Comparison of ENCODE assay signal across 23 cellular contexts in the genomic region with DNA sequence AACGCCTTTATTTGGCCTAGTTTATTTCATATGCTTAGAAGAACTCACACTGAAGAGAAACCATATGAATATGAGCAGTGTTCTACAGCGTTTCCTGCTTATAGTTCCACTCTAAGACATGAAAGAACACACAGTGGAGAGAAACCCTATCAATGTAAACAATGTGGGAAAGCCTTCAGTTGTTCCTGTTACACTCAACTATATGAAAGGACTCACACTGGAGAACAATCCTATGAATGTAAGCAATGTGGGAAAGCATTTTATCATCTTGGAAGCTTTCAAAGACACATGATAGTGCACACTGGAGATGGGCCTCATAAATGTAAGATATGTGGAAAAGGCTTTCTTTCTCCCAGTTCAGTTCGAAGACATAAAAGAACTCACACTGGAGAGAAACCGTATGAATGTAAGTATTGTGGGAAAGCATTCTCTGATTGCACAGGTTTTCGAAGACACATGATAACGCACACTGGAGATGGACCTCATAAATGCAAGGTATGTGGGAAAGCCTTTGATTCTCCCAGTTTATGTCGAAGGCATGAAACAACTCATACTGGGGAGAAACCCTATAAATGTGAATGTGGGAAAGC. TPM values are rescaled to one million over a fixed set of nuclear protein-coding genes. Genes with fewer than 3 reads are reported as not detected.
DNase-seq lines count a peak whose midpoint lies in the region; ATAC-seq and TF ChIP-seq lines count a peak whose summit lies in the region.
"Had no signal": no experiment of that assay in that cellular context is flagged by ENCODE, and none has a peak within 500 bp of the region (broad histone marks: within the 10 kb centered on the region; RNA-seq: fewer than 3 reads in every experiment).

No MANE protein-coding gene starts in this region.

- POLR2A ChIA-PET in CD8-positive, alpha-beta memory T cell (lab: Charles Lee): no interaction called here

- H3K36me3 ChIP-seq in CD8-positive, alpha-beta memory T cell (ENCODE audit: insufficient read depth, low read length): peaks cover 41% of the 10 kb centered on the region
- H3K36me3 ChIP-seq in adipocyte (ENCODE audit: control insufficient read depth, insufficient read depth, low read length, severe bottlenecking) (peaks cover 79% of the 10 kb centered on the region), thoracic aorta (peaks cover 70% of the 10 kb centered on the region)

- no peaks in the 10 kb centered on the region for H3K27me3 ChIP-seq in CD8-positive, alpha-beta memory T cell (ENCODE audit: insufficient read depth, low read length, poor library complexity, severe bottlenecking)
- no peaks in the 10 kb centered on the region for H3K27me3 ChIP-seq in adipocyte (replicated peaks; ENCODE audit: control insufficient read depth, insufficient read depth, low read length)
- H3K27me3 ChIP-seq in thoracic aorta (replicated peaks; ENCODE audit: insufficient read depth): no peaks in the 10 kb centered on the region

- CTCF ChIA-PET in CD8-positive, alpha-beta memory T cell (lab: Charles Lee): no interaction called here

- H3K27ac Mint-ChIP-seq in CD8-positive, alpha-beta memory T cell: no peak overlapping the region
- H3K27ac Mint-ChIP-seq: B cell; CD4-positive, alpha-beta memory T cell; GM23338 had no signal

- ATAC-seq in thoracic aorta (ENCODE audit: insufficient number of reproducible peaks, low FRiP score, low read depth): no peak
- no peak for ATAC-seq in left lobe of liver
- ATAC-seq in GM21723 (IDR thresholded peaks at IDR 0.05; ENCODE audit: unreplicated experiment): no peak
- ATAC-seq: A549, GM23338 had no signal

- H3K9ac ChIP-seq in adipocyte (ENCODE audit: low read length): no peak overlapping the region

- no peak for TF ChIP-seq CTCF in thoracic aorta (IDR thresholded peaks at IDR 0.05)

- no peaks in the 10 kb centered on the region for H3K4me1 ChIP-seq in CD8-positive, alpha-beta memory T cell (ENCODE audit: insufficient read depth, low read length)
- no peaks in the 10 kb centered on the region for H3K4me1 ChIP-seq in adipocyte (ENCODE audit: control insufficient read depth, insufficient read depth, low read length)
- H3K4me1 ChIP-seq in thoracic aorta (ENCODE audit: control insufficient read depth in 1 of 2, low read depth in 2 of 2): no peaks in the 10 kb centered on the region
- H3K4me1 ChIP-seq: A549 had no signal

- no peak overlapping the region for H3K4me3 Mint-ChIP-seq in CD8-positive, alpha-beta memory T cell
- H3K4me3 Mint-ChIP-seq: B cell; CD4-positive, alpha-beta memory T cell; GM23338 had no signal

- no peak for TF ChIP-seq POLR2A in erythroblast (IDR thresholded peaks at IDR 0.05; ENCODE audit: low read length)

- H3K4me3 ChIP-seq in CD8-positive, alpha-beta memory T cell (ENCODE audit: low read length): peak overlapping the region; percentile 5
- H3K4me3 ChIP-seq in adipocyte (ENCODE audit: low read length): peak overlapping the region; percentile 74
- peak overlapping the region; percentile 21 for H3K4me3 ChIP-seq in thoracic aorta
- H3K4me3 ChIP-seq: A549, GM23338, SK-N-MC had no signal

- no peak overlapping the region for H3K27ac ChIP-seq in CD8-positive, alpha-beta memory T cell (ENCODE audit: low read depth, low read length)
- no peak overlapping the region for H3K27ac ChIP-seq in thoracic aorta
- H3K27ac ChIP-seq: A549, SK-N-MC had no signal

- H3K4me1 Mint-ChIP-seq in CD8-positive, alpha-beta memory T cell: no peaks in the 10 kb centered on the region
- H3K4me1 Mint-ChIP-seq: B cell, GM23338, IgD-negative memory B cell had no signal

- no peak for DNase-seq in CD8-positive, alpha-beta memory T cell
- DNase-seq in adipocyte (ENCODE audit: low read depth) (no peak), erythroblast (lab: John Stamatoyannopoulos, UW) (peak; percentile 36 to 44), thoracic aorta (ENCODE audit: low spot score) (no peak), left lobe of liver (ENCODE audit: low spot score) (no peak)
- no peak for DNase-seq in stimulated activated naive CD4-positive, alpha-beta T cell (lab: John Stamatoyannopoulos, UW)
- DNase-seq: CD4-positive, alpha-beta memory T cell; Karpas-422; MV-4-11; NCI-H1105 treated with DMSO at 0.1 percent for 48 hours; NCI-H2029 treated with DMSO at 0.1 percent for 48 hours; NCI-H226; NCI-H510A treated with DMSO at 0.1 percent for 48 hours; NCI-H82; SHP77 treated with DMSO at 0.1 percent for 48 hours; SW 1271 had no signal

- H3K9me3 ChIP-seq in CD8-positive, alpha-beta memory T cell (ENCODE audit: low read length): peaks cover 57% of the 10 kb centered on the region
- H3K9me3 ChIP-seq in adipocyte (ENCODE audit: control insufficient read depth, low read length): peaks cover 98% of the 10 kb centered on the region
- peaks cover 100% of the 10 kb centered on the region for H3K9me3 ChIP-seq in thoracic aorta

- H3K36me3 Mint-ChIP-seq in CD8-positive, alpha-beta memory T cell: peaks cover 37 to 79% (median 69%) of the 10 kb centered on the region in 3 donors

- no peaks in the 10 kb centered on the region for H3K27me3 Mint-ChIP-seq in CD8-positive, alpha-beta memory T cell
- H3K27me3 Mint-ChIP-seq: B cell; CD4-positive, alpha-beta memory T cell; IgD-negative memory B cell had no signal

- H3K9me3 Mint-ChIP-seq in CD8-positive, alpha-beta memory T cell: peaks cover 30 to 93% (median 79%) of the 10 kb centered on the region in 5 donors

RNA-seq across cellular contexts. Expression of a gene that starts 13.7 kb away (rescaled TPM):
- total RNA-seq in CD8-positive, alpha-beta memory T cell: 1 to 10 TPM; 6.4 to 7.5 TPM
- 5.9 TPM for polyA plus RNA-seq in CD8-positive, alpha-beta memory T cell
- total RNA-seq in thoracic aorta (10 to 100 TPM; 12.1 to 16.5 TPM), left lobe of liver (3.0 TPM)

RNA-seq across cellular contexts. Expression of a gene that starts 17.8 kb away (rescaled TPM):
- 1 to 10 TPM; 1.1 to 1.3 TPM for total RNA-seq in CD8-positive, alpha-beta memory T cell
- not detected for polyA plus RNA-seq in CD8-positive, alpha-beta memory T cell
- total RNA-seq in thoracic aorta: 1 to 10 TPM; 3.7 to 3.9 TPM
- total RNA-seq in left lobe of liver: 1.3 TPM
- total RNA-seq: G401 had no signal
- polyA plus RNA-seq: A549 had no signal

RNA-seq across cellular contexts. Expression of a gene that starts 33.5 kb away (rescaled TPM):
- 1 to 10 TPM; 6.3 to 8.4 TPM for total RNA-seq in CD8-positive, alpha-beta memory T cell
- polyA plus RNA-seq in CD8-positive, alpha-beta memory T cell: 3.2 TPM
- total RNA-seq in thoracic aorta: 10 to 100 TPM in 1 of 2 donors, 1 to 10 TPM in 1; 7.3 to 23.5 TPM
- 4.7 TPM for total RNA-seq in left lobe of liver

RNA-seq across cellular contexts. Expression of a gene that starts 41.8 kb away (rescaled TPM):
- 1 to 10 TPM; 4.4 to 4.6 TPM for total RNA-seq in CD8-positive, alpha-beta memory T cell
- 3.6 TPM for polyA plus RNA-seq in CD8-positive, alpha-beta memory T cell
- total RNA-seq in thoracic aorta (10 to 100 TPM in 1 of 2 donors, 1 to 10 TPM in 1; 8.2 to 11.0 TPM), left lobe of liver (3.7 TPM)

Comparison
In these comparisons a context has a peak if more than half of its experiments do, and no peak if none do; other contexts are left out.
1. DNase-seq: peak in erythroblast (2 of 2); none in CD8-positive, alpha-beta memory T cell (0 of 5), adipocyte (single experiment), thoracic aorta (single experiment), left lobe of liver (single experiment) and stimulated activated naive CD4-positive, alpha-beta T cell (0 of 6).
2. H3K4me3 ChIP-seq: peak in every context shown above with its lines; median percentile 74 in adipocyte; 21 in thoracic aorta; 5 in CD8-positive, alpha-beta memory T cell.